Comparison of ENCODE assay signal across 8 cellular contexts in genomic region chr3:19102654-19103290, GRCh38. TPM values are rescaled to one million over a fixed set of nuclear protein-coding genes. Genes with fewer than 3 reads are reported as not detected.
A peak's percentile ranks its signal among the peaks of the same experiment; 100 is the strongest.
DNase-seq lines count a peak whose midpoint lies in the region; TF ChIP-seq lines count a peak whose summit lies in the region.
"Not testable (repeated sequence)": the region's sequence is repeated elsewhere in the genome, so short reads cannot be mapped to it uniquely, and the experiment has no call there.

No MANE protein-coding gene starts in this region.

- H3K4me1 ChIP-seq in MM.1S (ENCODE audit: low read length); iPS-18a (ENCODE audit: control insufficient read depth, low read depth, low read length); thymus (ENCODE audit: control insufficient read depth, insufficient read depth, low read length): not testable (repeated sequence)

- peak overlapping the region; percentile 35; the same call in 1 of the 2 replicates for H2AFZ ChIP-seq in MM.1S (ENCODE audit: low read length)

- not testable (repeated sequence) for H3K27me3 ChIP-seq in MM.1S (replicated peaks; ENCODE audit: insufficient read depth, low read length); iPS-18a (ENCODE audit: control insufficient read depth, insufficient read depth, low read length); thymus (ENCODE audit: control insufficient read depth, insufficient read depth)

- not testable (repeated sequence) for H3K9me3 Mint-ChIP-seq in T-helper 1 cell treated with Interleukin-12 subunit alpha and Interleukin-12 subunit beta and Interleukin-4 antibody, amounts not matched to agents 30 μg/mL and 1 μg/mL, for 36 hours; brain; nephron

- H4K20me1 ChIP-seq in MM.1S (ENCODE audit: insufficient read depth, low read length), result not testable (repeated sequence)

- not testable (repeated sequence) for H3K9me2 ChIP-seq in MM.1S (replicated peaks; ENCODE audit: insufficient read depth, low read length)

- H3K4me2 ChIP-seq in MM.1S (ENCODE audit: low read depth, low read length), result peak overlapping the region; percentile 73; the same call in 1 of the 2 replicates

- 46% methylated on average over 24 of the region's 29 CpGs for WGBS in thymus

- peak; percentile 17 for DNase-seq in DMS53 (lab: John Stamatoyannopoulos, UW)
- not testable (repeated sequence) for DNase-seq in MM.1S
- peak; percentile 19 for DNase-seq in activated T-cell treated with anti-CD3 and anti-CD28 coated beads, Interleukin-2, amount 50 U/mL, for 1 hour

- not testable (repeated sequence) for H3K36me3 Mint-ChIP-seq in T-helper 1 cell treated with Interleukin-12 subunit alpha and Interleukin-12 subunit beta and Interleukin-4 antibody, amounts not matched to agents 30 μg/mL and 1 μg/mL, for 36 hours (ENCODE audit: low read depth); brain; nephron (ENCODE audit: low read depth)

- peak overlapping the region; percentile 76 for H3K27ac Mint-ChIP-seq in T-helper 1 cell treated with Interleukin-12 subunit alpha and Interleukin-12 subunit beta and Interleukin-4 antibody, amounts not matched to agents 30 μg/mL and 1 μg/mL, for 36 hours
- H3K27ac Mint-ChIP-seq in brain (peak overlapping the region in 2 of 5 experiments; percentile 11 to 95), nephron (peak overlapping the region; percentile 37 to 58 (median 45))

- not testable (repeated sequence) for H3K4me1 Mint-ChIP-seq in T-helper 1 cell treated with Interleukin-12 subunit alpha and Interleukin-12 subunit beta and Interleukin-4 antibody, amounts not matched to agents 30 μg/mL and 1 μg/mL, for 36 hours (ENCODE audit: low read depth); brain; nephron

- H3K27me3 Mint-ChIP-seq in T-helper 1 cell treated with Interleukin-12 subunit alpha and Interleukin-12 subunit beta and Interleukin-4 antibody, amounts not matched to agents 30 μg/mL and 1 μg/mL, for 36 hours (ENCODE audit: low read depth); nephron (ENCODE audit: low read depth): not testable (repeated sequence)
- H3K27me3 Mint-ChIP-seq in brain, result peaks cover 12% of the 10 kb centered on the region

- H3K4me3 Mint-ChIP-seq in T-helper 1 cell treated with Interleukin-12 subunit alpha and Interleukin-12 subunit beta and Interleukin-4 antibody, amounts not matched to agents 30 μg/mL and 1 μg/mL, for 36 hours, result peak overlapping the region; percentile 79
- H3K4me3 Mint-ChIP-seq in brain (peak overlapping the region; percentile 45 to 85 (median 75)), nephron (peak overlapping the region; percentile 79 to 85 (median 80))

- H3K36me3 ChIP-seq in MM.1S (replicated peaks; ENCODE audit: insufficient read depth, low read length); iPS-18a (ENCODE audit: control insufficient read depth, low read depth, low read length); thymus (ENCODE audit: control insufficient read depth, insufficient read depth): not testable (repeated sequence)

- H3K79me2 ChIP-seq in MM.1S (ENCODE audit: low read length), result not testable (repeated sequence)

- H3K9me3 ChIP-seq in MM.1S (replicated peaks; ENCODE audit: insufficient read depth, low read length); iPS-18a (ENCODE audit: control insufficient read depth, low read depth, low read length); thymus (ENCODE audit: control insufficient read depth): not testable (repeated sequence)

- peak overlapping the region; percentile 58 for H3K4me3 ChIP-seq in MM.1S (ENCODE audit: low read length)
- peak overlapping the region; percentile 51 for H3K4me3 ChIP-seq in iPS-18a (ENCODE audit: low read length)
- peak overlapping the region; percentile 45 for H3K4me3 ChIP-seq in thymus (ENCODE audit: low read length)

- H3K27ac ChIP-seq in MM.1S (ENCODE audit: low read length); iPS-18a (ENCODE audit: low read length): not testable (repeated sequence)
- H3K27ac ChIP-seq in thymus (ENCODE audit: low read depth), result peak overlapping the region; percentile 36

- not testable (repeated sequence) for TF ChIP-seq CTCF in MM.1S (IDR thresholded peaks at IDR 0.05; ENCODE audit: low read length); brain (conservative IDR thresholded peaks at IDR 0.05); nephron (IDR thresholded peaks at IDR 0.05; ENCODE audit: unreplicated experiment in 3 of 3)

- peak overlapping the region; percentile 49; the same call in 1 of the 2 replicates for H3K9ac ChIP-seq in MM.1S (ENCODE audit: low read length)
- peak overlapping the region; percentile 61 for H3K9ac ChIP-seq in iPS-18a (ENCODE audit: low read length)

- H3F3A ChIP-seq in MM.1S (ENCODE audit: insufficient read depth, low read length), result not testable (repeated sequence)

RNA-seq across cellular contexts. Expression of gene KCNH8, which starts 45.5 kb away (rescaled TPM):
- 1.5 TPM for polyA plus RNA-seq in brain (ENCODE audit: insufficient read depth, low read depth, low replicate concordance)
- 0.80 TPM for polyA plus RNA-seq in thymus
